ENCODE assay signal across 16 cellular contexts in the genomic region with DNA sequence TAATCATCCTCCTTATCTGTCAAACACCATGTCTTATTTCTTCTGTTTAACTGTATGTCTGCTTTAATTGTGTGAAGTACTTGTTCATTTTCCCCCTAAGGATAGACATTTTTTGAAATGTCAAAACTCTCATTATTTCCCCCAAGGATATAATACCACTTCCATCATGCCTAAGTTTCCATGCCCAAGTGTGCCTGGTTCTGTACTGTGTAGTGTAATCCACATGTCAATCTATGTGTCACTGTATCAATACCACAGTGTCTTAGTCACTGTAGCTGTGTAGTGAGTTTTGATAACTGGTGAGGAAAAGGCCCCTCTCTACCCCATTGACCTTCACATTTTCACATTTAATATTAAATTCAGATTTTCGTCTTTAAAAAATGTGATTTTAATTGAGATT.
A peak's percentile ranks its signal among the peaks of the same experiment; 100 is the strongest.
DNase-seq lines count a peak whose midpoint lies in the region; FAIRE-seq and TF ChIP-seq lines count a peak whose summit lies in the region.
"Had no signal": no experiment of that assay in that cellular context is flagged by ENCODE, and none has a peak within 500 bp of the region (broad histone marks: within the 10 kb centered on the region; RNA-seq: fewer than 3 reads in every experiment).

No MANE protein-coding gene starts in this region.

- TF ChIP-seq CTCF in HFFc6 (IDR thresholded peaks at IDR 0.05) (no peak), OCI-LY1 (IDR thresholded peaks at IDR 0.05; ENCODE audit: low read length) (no peak), bronchial epithelial cell (IDR thresholded peaks at IDR 0.05; ENCODE audit: insufficient read depth, low read length, severe bottlenecking) (no peak), neural cell (IDR thresholded peaks at IDR 0.05; ENCODE audit: poor library complexity, severe bottlenecking) (no peak), prostate gland (IDR thresholded peaks at IDR 0.05) (no peak)

- TF ChIP-seq RAD21 in neural cell (conservative IDR thresholded peaks at IDR 0.05), result no peak

- DNase-seq in HFFc6 (peak; percentile 11), bronchial epithelial cell (ENCODE audit: low read depth) (peak; percentile 69), A172 (ENCODE audit: low spot score) (no peak), prostate gland (ENCODE audit: low spot score) (no peak)
- no peak for DNase-seq in activated naive CD4-positive, alpha-beta T cell treated with anti-CD3 and anti-CD28 coated beads, Interleukin-2, amount 10 ng/mL, durations not matched to agents 7 days and 5 days
- DNase-seq: Karpas-422, NCI-H1694 treated with DMSO at 0.1 percent for 48 hours, NCI-H2227 treated with DMSO at 0.1 percent for 48 hours, NCI-H510A treated with DMSO at 0.1 percent for 48 hours had no signal

- H3K9ac ChIP-seq in OCI-LY1 (ENCODE audit: low read length), result no peak overlapping the region
- no peak overlapping the region for H3K9ac ChIP-seq in neural cell (ENCODE audit: low read length)

- no peak overlapping the region for H3K27ac Mint-ChIP-seq in HFFc6
- H3K27ac Mint-ChIP-seq in activated naive CD4-positive, alpha-beta T cell treated with anti-CD3 and anti-CD28 coated beads, Interleukin-2, amount 10 ng/mL, durations not matched to agents 7 days and 5 days, result no peak overlapping the region
- H3K27ac Mint-ChIP-seq: CD14-positive monocyte; T-helper 1 cell treated with Interleukin-12 subunit alpha and Interleukin-12 subunit beta and Interleukin-4 antibody, amounts not matched to agents 30 μg/mL and 1 μg/mL, for 36 hours had no signal

- H3K9me3 Mint-ChIP-seq in HFFc6, result no peaks in the 10 kb centered on the region
- H3K9me3 Mint-ChIP-seq in activated naive CD4-positive, alpha-beta T cell treated with anti-CD3 and anti-CD28 coated beads, Interleukin-2, amount 10 ng/mL, durations not matched to agents 7 days and 5 days, result peaks cover 4% of the 10 kb centered on the region

- H3F3A ChIP-seq in OCI-LY1 (ENCODE audit: insufficient read depth, low read length) (no peaks in the 10 kb centered on the region), neural cell (ENCODE audit: insufficient read depth, low read length, poor library complexity, severe bottlenecking) (no peaks in the 10 kb centered on the region)

- FAIRE-seq in bronchial epithelial cell (lab: Jason Lieb, UNC), result no peak
- FAIRE-seq: GM12878, H1 had no signal

- TF ChIP-seq POLR2A in prostate gland (IDR thresholded peaks at IDR 0.05), result no peak

- no peaks in the 10 kb centered on the region for H3K79me2 ChIP-seq in OCI-LY1 (ENCODE audit: insufficient read depth, low read length)
- H3K79me2 ChIP-seq in neural cell (replicated peaks; ENCODE audit: insufficient read depth, low read length), result no peaks in the 10 kb centered on the region

- no peaks in the 10 kb centered on the region for H3K27me3 Mint-ChIP-seq in HFFc6 (ENCODE audit: insufficient read depth)
- no peaks in the 10 kb centered on the region for H3K27me3 Mint-ChIP-seq in activated naive CD4-positive, alpha-beta T cell treated with anti-CD3 and anti-CD28 coated beads, Interleukin-2, amount 10 ng/mL, durations not matched to agents 7 days and 5 days

- H3K9me2 ChIP-seq in OCI-LY1 (ENCODE audit: low read depth, low read length) (no peaks in the 10 kb centered on the region), neural cell (ENCODE audit: insufficient read depth, low read length) (no peaks in the 10 kb centered on the region)

- peaks cover 37% of the 10 kb centered on the region for H3K4me1 Mint-ChIP-seq in HFFc6 (ENCODE audit: low read depth)
- no peaks in the 10 kb centered on the region for H3K4me1 Mint-ChIP-seq in activated naive CD4-positive, alpha-beta T cell treated with anti-CD3 and anti-CD28 coated beads, Interleukin-2, amount 10 ng/mL, durations not matched to agents 7 days and 5 days

- 91% methylated on average over 1 of the region's 1 CpG for WGBS in prostate gland

- no peak overlapping the region for H3K4me3 Mint-ChIP-seq in HFFc6
- H3K4me3 Mint-ChIP-seq in activated naive CD4-positive, alpha-beta T cell treated with anti-CD3 and anti-CD28 coated beads, Interleukin-2, amount 10 ng/mL, durations not matched to agents 7 days and 5 days, result no peak overlapping the region
- H3K4me3 Mint-ChIP-seq: CD14-positive monocyte; T-helper 1 cell treated with Interleukin-12 subunit alpha and Interleukin-12 subunit beta and Interleukin-4 antibody, amounts not matched to agents 30 μg/mL and 1 μg/mL, for 36 hours had no signal

- H3K27me3 ChIP-seq in OCI-LY1 (ENCODE audit: insufficient read depth, low read length) (no peaks in the 10 kb centered on the region), bronchial epithelial cell (ENCODE audit: control insufficient read depth, insufficient read depth, low read length) (no peaks in the 10 kb centered on the region), neural cell (ENCODE audit: insufficient read depth, low read depth, low read length) (no peaks in the 10 kb centered on the region), prostate gland (replicated peaks; ENCODE audit: insufficient read depth) (no peaks in the 10 kb centered on the region)
- H3K27me3 ChIP-seq: SJSA1 had no signal

- H3K36me3 Mint-ChIP-seq in HFFc6 (ENCODE audit: low read depth), result no peaks in the 10 kb centered on the region
- H3K36me3 Mint-ChIP-seq in activated naive CD4-positive, alpha-beta T cell treated with anti-CD3 and anti-CD28 coated beads, Interleukin-2, amount 10 ng/mL, durations not matched to agents 7 days and 5 days, result no peaks in the 10 kb centered on the region
- H3K36me3 Mint-ChIP-seq: CD14-positive monocyte had no signal

- H3K9me3 ChIP-seq in OCI-LY1 (ENCODE audit: low read length) (peaks cover 13% of the 10 kb centered on the region; the same call in 1 of the 2 replicates), neural cell (ENCODE audit: low read length) (no peaks in the 10 kb centered on the region), prostate gland (no peaks in the 10 kb centered on the region)
- H3K9me3 ChIP-seq: SJSA1 had no signal

- no peaks in the 10 kb centered on the region for H4K20me1 ChIP-seq in OCI-LY1 (ENCODE audit: insufficient read depth, low read length)
- H4K20me1 ChIP-seq in neural cell (ENCODE audit: insufficient read depth), result no peaks in the 10 kb centered on the region

- H3K36me3 ChIP-seq in OCI-LY1 (ENCODE audit: insufficient read depth, low read length) (no peaks in the 10 kb centered on the region), bronchial epithelial cell (ENCODE audit: control insufficient read depth, insufficient read depth, low read length) (no peaks in the 10 kb centered on the region), neural cell (ENCODE audit: insufficient read depth, low read length) (no peaks in the 10 kb centered on the region), prostate gland (no peaks in the 10 kb centered on the region)
- H3K36me3 ChIP-seq: SJSA1 had no signal

- H2AFZ ChIP-seq in OCI-LY1 (ENCODE audit: low read length) (0 out of 2 replicates have a peak overlapping the region, but pooled peaks have one; percentile 45), neural cell (ENCODE audit: low read depth, low read length) (no peak overlapping the region)

- H3K4me3 ChIP-seq in OCI-LY1 (ENCODE audit: low read depth, low read length, poor library complexity, severe bottlenecking), result no peak overlapping the region
- H3K4me3 ChIP-seq in bronchial epithelial cell (ENCODE audit: low read depth, low read length), result no peak overlapping the region
- H3K4me3 ChIP-seq in neural cell (ENCODE audit: low read length), result no peak overlapping the region
- no peak overlapping the region for H3K4me3 ChIP-seq in prostate gland
- H3K4me3 ChIP-seq: GM12878, SJSA1 had no signal

- intact Hi-C loops in prostate gland (cut with DNase I), result no loop called here

- CTCF ChIA-PET in activated naive CD4-positive, alpha-beta T cell treated with anti-CD3 and anti-CD28 coated beads, Interleukin-2, amount 10 ng/mL, durations not matched to agents 7 days and 5 days (lab: Charles Lee), result no interaction called here

- TF ChIP-seq EP300 in neural cell (conservative IDR thresholded peaks at IDR 0.05; ENCODE audit: poor library complexity, severe bottlenecking), result no peak

- no peak overlapping the region for H3K4me2 ChIP-seq in OCI-LY1 (ENCODE audit: low read length)
- H3K4me2 ChIP-seq in neural cell (ENCODE audit: low read length), result no peak overlapping the region

- H3K4me1 ChIP-seq in OCI-LY1 (ENCODE audit: insufficient read depth, low read length, severe bottlenecking), result no peaks in the 10 kb centered on the region
- H3K4me1 ChIP-seq in prostate gland (replicated peaks), result no peaks in the 10 kb centered on the region
- H3K4me1 ChIP-seq: SJSA1 had no signal

- H3K27ac ChIP-seq in OCI-LY1 (ENCODE audit: low read depth, low read length, poor library complexity, severe bottlenecking) (no peak overlapping the region), neural cell (ENCODE audit: low read length) (no peak overlapping the region), prostate gland (no peak overlapping the region)
- H3K27ac ChIP-seq: SJSA1 had no signal

TF ChIP-seq in neural cell, 6 proteins besides CTCF, POLR2A, EP300 and RAD21:
- TF ChIP-seq REST (IDR thresholded peaks at IDR 0.05; ENCODE audit: borderline replicate concordance) (no peak), POLR2AphosphoS5 (IDR thresholded peaks at IDR 0.05) (peak; percentile 18)

Comparison
In these comparisons a context has a peak if more than half of its experiments do, and no peak if none do; other contexts are left out.
1. DNase-seq: peak in HFFc6 (single experiment) and bronchial epithelial cell (single experiment); none in A172 (single experiment), prostate gland (single experiment) and activated naive CD4-positive, alpha-beta T cell treated with anti-CD3 and anti-CD28 coated beads, Interleukin-2, amount 10 ng/mL, durations not matched to agents 7 days and 5 days (single experiment).